11 cellular contexts compared by ENCODE assay signal in genomic region chr3:52023860-52024764, GRCh38. TPM values are rescaled to one million over a fixed set of nuclear protein-coding genes. Genes with fewer than 3 reads are reported as not detected.
DNase-seq lines count a peak whose midpoint lies in the region; ATAC-seq, FAIRE-seq and TF ChIP-seq lines count a peak whose summit lies in the region.
"Had no signal": no experiment of that assay in that cellular context is flagged by ENCODE, and none has a peak within 500 bp of the region (broad histone marks: within the 10 kb centered on the region; RNA-seq: fewer than 3 reads in every experiment).

No MANE protein-coding gene starts in this region.

- H3K4me3 Mint-ChIP-seq in central memory CD8-positive, alpha-beta T cell: no peak overlapping the region

- no peaks in the 10 kb centered on the region for H3K9me3 Mint-ChIP-seq in central memory CD8-positive, alpha-beta T cell

- no peaks in the 10 kb centered on the region for H4K20me1 ChIP-seq in HepG2 (ENCODE audit: insufficient read depth, low read length)

- H3K4me1 ChIP-seq in HepG2 (ENCODE audit: insufficient read depth, low read length): peaks cover 52% of the 10 kb centered on the region
- no peaks in the 10 kb centered on the region for H3K4me1 ChIP-seq in right lobe of liver
- H3K4me1 ChIP-seq in aorta (ENCODE audit: control insufficient read depth in 1 of 2, insufficient read depth in 2 of 2, low read length in 2 of 2): peaks cover 0 to 12% of the 10 kb centered on the region in 2 donors
- peaks cover 0 to 21% of the 10 kb centered on the region in 2 donors for H3K4me1 ChIP-seq in left lung

- TF ChIP-seq EP300 in HepG2 (IDR thresholded peaks at IDR 0.05; ENCODE audit: low read depth in 2 of 2, low read length in 2 of 2) (no peak), HepG2 (CRISPR knock-in tag; IDR thresholded peaks at IDR 0.05; ENCODE audit: borderline replicate concordance) (no peak)

- H3K9me3 ChIP-seq in HepG2 (ENCODE audit: low read length) (no peaks in the 10 kb centered on the region), right lobe of liver (no peaks in the 10 kb centered on the region), aorta (ENCODE audit: control insufficient read depth, low read length) (no peaks in the 10 kb centered on the region), left lung (no peaks in the 10 kb centered on the region)

- H3K9ac ChIP-seq in HepG2 (ENCODE audit: insufficient read depth, low read depth, low read length): no peak overlapping the region

- H3K27ac ChIP-seq in HepG2 (ENCODE audit: extremely low read length, insufficient read depth, low read length) (no peak overlapping the region), right lobe of liver (no peak overlapping the region), aorta (ENCODE audit: low read depth in 1 of 2, low read length in 2 of 2) (peak overlapping the region; percentile 5 to 11), left lung (peak overlapping the region in 1 of 2 donors; percentile 42)

- TF ChIP-seq POLR2A in HepG2 (IDR thresholded peaks at IDR 0.05; ENCODE audit: insufficient read depth in 1 of 2, low read depth in 2 of 2, low read length in 2 of 2): no peak
- TF ChIP-seq POLR2A in right lobe of liver (IDR thresholded peaks at IDR 0.05): no peak

- no peak for TF ChIP-seq RAD21 in HepG2 (CRISPR knock-in tag; IDR thresholded peaks at IDR 0.05)

- ATAC-seq in HepG2 (peak; percentile 16; the same call in 1 of the 3 replicates), right lobe of liver (no peak), HG03097 (IDR thresholded peaks at IDR 0.05; ENCODE audit: low FRiP score, unreplicated experiment) (peak; percentile 80), aorta (ENCODE audit: low FRiP score) (no peak), left lung (no peak), GM19324 (IDR thresholded peaks at IDR 0.05; ENCODE audit: low FRiP score, unreplicated experiment) (no peak)
- no peak for ATAC-seq in central memory CD8-positive, alpha-beta T cell (replicated peaks; ENCODE audit: extremely low read depth, poor library complexity, severe bottlenecking)

- no peak for TF ChIP-seq CTCF in HepG2 (CRISPR knock-in tag; IDR thresholded peaks at IDR 0.05)
- TF ChIP-seq CTCF in right lobe of liver (IDR thresholded peaks at IDR 0.05): no peak
- TF ChIP-seq CTCF in left lung (IDR thresholded peaks at IDR 0.05): no peak

- H3K4me3 ChIP-seq in HepG2 (replicated peaks in 1 of 3; ENCODE audit: insufficient read depth in 1 of 3, low read depth in 2 of 3, low read length in 3 of 3) (no peak overlapping the region), right lobe of liver (no peak overlapping the region), aorta (ENCODE audit: low read length in 2 of 2) (no peak overlapping the region), left lung (no peak overlapping the region)

- intact Hi-C loops in HepG2 (cut with micrococcal nuclease; ENCODE audit: unreplicated experiment) (no loop called here), right lobe of liver (cut with DNase I) (no loop called here), aorta (cut with DNase I) (no loop called here), left lung (cut with DNase I) (no loop called here)

- FAIRE-seq in HepG2 (lab: Jason Lieb, UNC): no peak
- FAIRE-seq: islet of Langerhans had no signal

- WGBS in HepG2 (ENCODE audit: low lambda C conversion rate): 0% methylated on average over 3 of the region's 8 CpGs
- WGBS in right lobe of liver (ENCODE audit: insufficient coverage, low coverage, low lambda C conversion rate, missing lambda C conversion rate): 58% methylated on average over 3 of the region's 8 CpGs
- WGBS in aorta, 2 donors: 57 to 63% methylated on average over 8 of the region's 8 CpGs

- CTCF ChIA-PET in HepG2 (lab: Yijun Ruan, JAX; ENCODE audit: low intra/inter-chr PET ratio, low total read pairs): no interaction called here

- peaks cover 1 to 50% of the 10 kb centered on the region in 2 experiments; a peak in 4 of 5 replicates for H3K27me3 ChIP-seq in HepG2 (ENCODE audit: control insufficient read depth in 1 of 2, insufficient read depth in 2 of 2, low read length in 2 of 2)
- H3K27me3 ChIP-seq in right lobe of liver: no peaks in the 10 kb centered on the region
- no peaks in the 10 kb centered on the region for H3K27me3 ChIP-seq in aorta (ENCODE audit: control insufficient read depth in 1 of 2, insufficient read depth in 2 of 2, low read length in 1 of 2)
- no peaks in the 10 kb centered on the region for H3K27me3 ChIP-seq in left lung

- POLR2A ChIA-PET in HepG2 (lab: Yijun Ruan, JAX): no interaction called here

- H3K27me3 Mint-ChIP-seq in central memory CD8-positive, alpha-beta T cell: no peaks in the 10 kb centered on the region

- in situ Hi-C loops in HepG2 (cut with HindIII; ENCODE audit: extremely low pct_ligation_motif_present, low pct_unique_long_range_greater_than_20kb): no loop called here

- no TSS peak for BruUV-seq in HepG2 (replicated peaks; lab: Mats Ljungman, UMichigan)

- DNase-seq in HepG2 (ENCODE audit: low spot score) (no peak), right lobe of liver (no peak), aorta (no peak), left lung (no peak), iPS-NIHi7 (ENCODE audit: extremely low spot score) (no peak)
- DNase-seq in central memory CD8-positive, alpha-beta T cell (ENCODE audit: low spot score in 2 of 2): no peak
- DNase-seq: activated naive CD4-positive, alpha-beta T cell; NCI-H2107 had no signal

- H3K4me1 Mint-ChIP-seq in central memory CD8-positive, alpha-beta T cell: no peaks in the 10 kb centered on the region

- H3K79me2 ChIP-seq in HepG2 (ENCODE audit: insufficient read depth, low read length): no peaks in the 10 kb centered on the region

- 0 out of 2 replicates have a peak overlapping the region, but pooled peaks have one; percentile 14 for H3K4me2 ChIP-seq in HepG2 (ENCODE audit: low read depth, low read length)

- H3K36me3 ChIP-seq in HepG2 (replicated peaks in 1 of 2; ENCODE audit: control insufficient read depth in 1 of 2, insufficient read depth in 2 of 2, low read length in 2 of 2) (no peaks in the 10 kb centered on the region), right lobe of liver (no peaks in the 10 kb centered on the region), aorta (ENCODE audit: control insufficient read depth in 1 of 2, insufficient read depth in 2 of 2, low read length in 1 of 2) (no peaks in the 10 kb centered on the region), left lung (no peaks in the 10 kb centered on the region)

- no peak overlapping the region for H2AFZ ChIP-seq in HepG2 (ENCODE audit: low read length)

- no peaks in the 10 kb centered on the region for H3K36me3 Mint-ChIP-seq in central memory CD8-positive, alpha-beta T cell (ENCODE audit: insufficient read depth)

- H3K27ac Mint-ChIP-seq in central memory CD8-positive, alpha-beta T cell (ENCODE audit: low read depth): peak overlapping the region; percentile 18

RNA-seq across cellular contexts. Expression of gene RPL29, which starts 28.4 kb away (rescaled TPM):
- total RNA-seq in HepG2 (2016; rRNA removed; fragmentation: Illumina TruSeq; extraction: Trizol): 1,348 and 1,507 TPM in 2 replicates
- total RNA-seq in HepG2 (2016; cell fraction: cytosol; rRNA removed; fragmentation: Illumina TruSeq; extraction: Trizol; ENCODE audit: low read depth): 2,410 and 2,561 TPM in 2 replicates
- total RNA-seq in HepG2 (2016; cell fraction: insoluble cytoplasmic fraction; rRNA removed; fragmentation: Illumina TruSeq; extraction: Trizol): 1,336 and 1,557 TPM in 2 replicates
- total RNA-seq in HepG2 (2016; cell fraction: membrane; rRNA removed; fragmentation: Illumina TruSeq; extraction: Trizol): 3,125 and 3,259 TPM in 2 replicates
- 561 and 582 TPM in 2 replicates for total RNA-seq in HepG2 (2016; cell fraction: nucleus; rRNA removed; fragmentation: Illumina TruSeq; extraction: Trizol)
- 2,212 and 2,263 TPM in 2 replicates for polyA plus RNA-seq in HepG2 (2011; rRNA removed)
- polyA plus RNA-seq in HepG2 (2011; cell fraction: cytosol; rRNA removed): 3,529 and 3,773 TPM in 2 replicates
- 1,156 and 1,364 TPM in 2 replicates for polyA plus RNA-seq in HepG2 (2011; cell fraction: nucleus; rRNA removed)
- 2,468 and 3,197 TPM in 2 replicates for polyA plus RNA-seq in HepG2 (2012)
- 3,334 and 3,729 TPM in 2 replicates for polyA plus RNA-seq in HepG2 (2016; cell fraction: cytosol; fragmentation: Illumina TruSeq; extraction: Trizol; ENCODE audit: low read depth)
- 2,145 and 2,237 TPM in 2 replicates for polyA plus RNA-seq in HepG2 (2016; cell fraction: insoluble cytoplasmic fraction; fragmentation: Illumina TruSeq; extraction: Trizol; ENCODE audit: low read depth)
- 4,346 and 4,410 TPM in 2 replicates for polyA plus RNA-seq in HepG2 (2016; cell fraction: membrane; fragmentation: Illumina TruSeq; extraction: Trizol; ENCODE audit: low read depth)
- 1,173 and 1,267 TPM in 2 replicates for polyA plus RNA-seq in HepG2 (2016; cell fraction: nucleus; fragmentation: Illumina TruSeq; extraction: Trizol; ENCODE audit: insufficient read depth, low read depth)
- polyA minus RNA-seq in HepG2 (2011; rRNA and poly(A)+ RNA removed; ENCODE audit: low replicate concordance): 1,196 and 1,308 TPM in 2 replicates
- 819 and 837 TPM in 2 replicates for polyA minus RNA-seq in HepG2 (2011; cell fraction: cytosol; rRNA and poly(A)+ RNA removed)
- 324 and 432 TPM in 2 replicates for polyA minus RNA-seq in HepG2 (2011; cell fraction: nucleus; rRNA and poly(A)+ RNA removed)
- total RNA-seq in right lobe of liver: 100 to 1,000 TPM; 396 to 971 (median 447) TPM
- 100 to 1,000 TPM; 617 to 792 TPM for total RNA-seq in aorta
- polyA plus RNA-seq in aorta: 1,000 to 10,000 TPM; 1,520 to 2,218 TPM
- total RNA-seq in left lung: 100 to 1,000 TPM; 854 to 981 TPM

RNA-seq across cellular contexts. Expression of gene DUSP7, which starts 32.3 kb away (rescaled TPM):
- total RNA-seq in HepG2 (2016; rRNA removed; fragmentation: Illumina TruSeq; extraction: Trizol): 6.6 and 7.3 TPM in 2 replicates
- 4.7 and 5.1 TPM in 2 replicates for total RNA-seq in HepG2 (2016; cell fraction: cytosol; rRNA removed; fragmentation: Illumina TruSeq; extraction: Trizol; ENCODE audit: low read depth)
- 5.1 and 7.0 TPM in 2 replicates for total RNA-seq in HepG2 (2016; cell fraction: insoluble cytoplasmic fraction; rRNA removed; fragmentation: Illumina TruSeq; extraction: Trizol)
- total RNA-seq in HepG2 (2016; cell fraction: membrane; rRNA removed; fragmentation: Illumina TruSeq; extraction: Trizol): 14.7 and 15.2 TPM in 2 replicates
- 4.6 and 4.7 TPM in 2 replicates for total RNA-seq in HepG2 (2016; cell fraction: nucleus; rRNA removed; fragmentation: Illumina TruSeq; extraction: Trizol)
- 8.7 and 8.8 TPM in 2 replicates for polyA plus RNA-seq in HepG2 (2011; rRNA removed)
- polyA plus RNA-seq in HepG2 (2011; cell fraction: cytosol; rRNA removed): 8.3 and 10.5 TPM in 2 replicates
- 5.7 and 6.3 TPM in 2 replicates for polyA plus RNA-seq in HepG2 (2011; cell fraction: nucleus; rRNA removed)
- 2.9 and 3.4 TPM in 2 replicates for polyA plus RNA-seq in HepG2 (2012)
- 7.5 and 8.7 TPM in 2 replicates for polyA plus RNA-seq in HepG2 (2016; cell fraction: cytosol; fragmentation: Illumina TruSeq; extraction: Trizol; ENCODE audit: low read depth)
- polyA plus RNA-seq in HepG2 (2016; cell fraction: insoluble cytoplasmic fraction; fragmentation: Illumina TruSeq; extraction: Trizol; ENCODE audit: low read depth): 9.3 and 11.6 TPM in 2 replicates
- 15.7 and 19.4 TPM in 2 replicates for polyA plus RNA-seq in HepG2 (2016; cell fraction: membrane; fragmentation: Illumina TruSeq; extraction: Trizol; ENCODE audit: low read depth)
- 7.9 and 8.3 TPM in 2 replicates for polyA plus RNA-seq in HepG2 (2016; cell fraction: nucleus; fragmentation: Illumina TruSeq; extraction: Trizol; ENCODE audit: insufficient read depth, low read depth)
- polyA minus RNA-seq in HepG2 (2011; rRNA and poly(A)+ RNA removed; ENCODE audit: low replicate concordance): 31.6 and 87.2 TPM in 2 replicates
- 8.1 and 9.1 TPM in 2 replicates for polyA minus RNA-seq in HepG2 (2011; cell fraction: cytosol; rRNA and poly(A)+ RNA removed)
- 4.6 and 5.6 TPM in 2 replicates for polyA minus RNA-seq in HepG2 (2011; cell fraction: nucleus; rRNA and poly(A)+ RNA removed)
- 1 to 10 TPM; 3.0 to 4.2 (median 3.5) TPM for total RNA-seq in right lobe of liver
- 10 to 100 TPM; 36.8 to 54.1 TPM for total RNA-seq in aorta
- polyA plus RNA-seq in aorta: 10 to 100 TPM in 1 of 2 donors, 1 to 10 TPM in 1; 8.8 to 14.4 TPM
- 10 to 100 TPM; 35.9 to 38.3 TPM for total RNA-seq in left lung

RNA-seq across cellular contexts. Expression of gene ACY1, which starts 40.8 kb away (rescaled TPM):
- total RNA-seq in HepG2 (2016; rRNA removed; fragmentation: Illumina TruSeq; extraction: Trizol): 112 and 113 TPM in 2 replicates
- 24.7 and 29.0 TPM in 2 replicates for total RNA-seq in HepG2 (2016; cell fraction: cytosol; rRNA removed; fragmentation: Illumina TruSeq; extraction: Trizol; ENCODE audit: low read depth)
- 100 and 107 TPM in 2 replicates for total RNA-seq in HepG2 (2016; cell fraction: insoluble cytoplasmic fraction; rRNA removed; fragmentation: Illumina TruSeq; extraction: Trizol)
- total RNA-seq in HepG2 (2016; cell fraction: membrane; rRNA removed; fragmentation: Illumina TruSeq; extraction: Trizol): 29.7 and 29.8 TPM in 2 replicates
- total RNA-seq in HepG2 (2016; cell fraction: nucleus; rRNA removed; fragmentation: Illumina TruSeq; extraction: Trizol): 46.2 and 55.9 TPM in 2 replicates
- polyA plus RNA-seq in HepG2 (2011; rRNA removed): 162 and 166 TPM in 2 replicates
- polyA plus RNA-seq in HepG2 (2011; cell fraction: cytosol; rRNA removed): 122 and 222 TPM in 2 replicates
- polyA plus RNA-seq in HepG2 (2011; cell fraction: nucleus; rRNA removed): 380 and 387 TPM in 2 replicates
- 89.1 and 116 TPM in 2 replicates for polyA plus RNA-seq in HepG2 (2012)
- 18.6 and 25.0 TPM in 2 replicates for polyA plus RNA-seq in HepG2 (2016; cell fraction: cytosol; fragmentation: Illumina TruSeq; extraction: Trizol; ENCODE audit: low read depth)
- 101 and 119 TPM in 2 replicates for polyA plus RNA-seq in HepG2 (2016; cell fraction: insoluble cytoplasmic fraction; fragmentation: Illumina TruSeq; extraction: Trizol; ENCODE audit: low read depth)
- polyA plus RNA-seq in HepG2 (2016; cell fraction: membrane; fragmentation: Illumina TruSeq; extraction: Trizol; ENCODE audit: low read depth): 26.8 and 28.5 TPM in 2 replicates
- polyA plus RNA-seq in HepG2 (2016; cell fraction: nucleus; fragmentation: Illumina TruSeq; extraction: Trizol; ENCODE audit: insufficient read depth, low read depth): 112 and 117 TPM in 2 replicates
- polyA minus RNA-seq in HepG2 (2011; rRNA and poly(A)+ RNA removed; ENCODE audit: low replicate concordance): 110 and 460 TPM in 2 replicates
- polyA minus RNA-seq in HepG2 (2011; cell fraction: cytosol; rRNA and poly(A)+ RNA removed): 133 and 142 TPM in 2 replicates
- polyA minus RNA-seq in HepG2 (2011; cell fraction: nucleus; rRNA and poly(A)+ RNA removed): 75.1 and 77.0 TPM in 2 replicates
- total RNA-seq in right lobe of liver: 100 to 1,000 TPM; 223 to 479 (median 297) TPM
- 10 to 100 TPM in 1 of 2 donors, 1 to 10 TPM in 1; 7.2 to 16.5 TPM for total RNA-seq in aorta
- polyA plus RNA-seq in aorta: 100 to 1,000 TPM in 1 of 2 donors, 10 to 100 TPM in 1; 12.2 to 102 TPM
- 10 to 100 TPM; 37.0 to 41.2 TPM for total RNA-seq in left lung

RNA-seq across cellular contexts. Expression of gene ABHD14A, which starts 49.2 kb away (rescaled TPM):
- total RNA-seq in HepG2 (2016; rRNA removed; fragmentation: Illumina TruSeq; extraction: Trizol) (12.3 and 29.5 TPM in 2 replicates), right lobe of liver (10 to 100 TPM in 4 of 6 experiments, 1 to 10 TPM in 2; 8.3 to 22.2 (median 15.1) TPM), aorta (10 to 100 TPM in 1 of 2 donors, 1 to 10 TPM in 1; 4.7 to 16.0 TPM), left lung (10 to 100 TPM; 14.7 to 20.7 TPM)
- total RNA-seq in HepG2 (2016; cell fraction: cytosol; rRNA removed; fragmentation: Illumina TruSeq; extraction: Trizol; ENCODE audit: low read depth): 29.8 and 42.0 TPM in 2 replicates
- 13.9 and 25.2 TPM in 2 replicates for total RNA-seq in HepG2 (2016; cell fraction: insoluble cytoplasmic fraction; rRNA removed; fragmentation: Illumina TruSeq; extraction: Trizol)
- total RNA-seq in HepG2 (2016; cell fraction: membrane; rRNA removed; fragmentation: Illumina TruSeq; extraction: Trizol): 28.5 and 40.2 TPM in 2 replicates
- 14.6 and 20.6 TPM in 2 replicates for total RNA-seq in HepG2 (2016; cell fraction: nucleus; rRNA removed; fragmentation: Illumina TruSeq; extraction: Trizol)
- polyA plus RNA-seq in HepG2 (2011; rRNA removed) (46.9 and 53.9 TPM in 2 replicates), aorta (10 to 100 TPM in 1 of 2 donors, 1 to 10 TPM in 1; 9.5 to 23.0 TPM)
- polyA plus RNA-seq in HepG2 (2011; cell fraction: cytosol; rRNA removed): 62.7 and 81.3 TPM in 2 replicates
- polyA plus RNA-seq in HepG2 (2011; cell fraction: nucleus; rRNA removed): 21.1 and 27.5 TPM in 2 replicates
- 15.4 and 26.5 TPM in 2 replicates for polyA plus RNA-seq in HepG2 (2012)
- 43.5 and 57.3 TPM in 2 replicates for polyA plus RNA-seq in HepG2 (2016; cell fraction: cytosol; fragmentation: Illumina TruSeq; extraction: Trizol; ENCODE audit: low read depth)
- polyA plus RNA-seq in HepG2 (2016; cell fraction: insoluble cytoplasmic fraction; fragmentation: Illumina TruSeq; extraction: Trizol; ENCODE audit: low read depth): 16.4 and 20.9 TPM in 2 replicates
- polyA plus RNA-seq in HepG2 (2016; cell fraction: membrane; fragmentation: Illumina TruSeq; extraction: Trizol; ENCODE audit: low read depth): 38.0 and 46.5 TPM in 2 replicates
- 40.2 and 40.9 TPM in 2 replicates for polyA plus RNA-seq in HepG2 (2016; cell fraction: nucleus; fragmentation: Illumina TruSeq; extraction: Trizol; ENCODE audit: insufficient read depth, low read depth)
- 36.2 and 41.1 TPM in 2 replicates for polyA minus RNA-seq in HepG2 (2011; rRNA and poly(A)+ RNA removed; ENCODE audit: low replicate concordance)
- 12.3 and 12.7 TPM in 2 replicates for polyA minus RNA-seq in HepG2 (2011; cell fraction: cytosol; rRNA and poly(A)+ RNA removed)
- 2.2 and 3.2 TPM in 2 replicates for polyA minus RNA-seq in HepG2 (2011; cell fraction: nucleus; rRNA and poly(A)+ RNA removed)

RNA-seq across cellular contexts. Expression of gene ABHD14B, which starts 50.3 kb away (rescaled TPM):
- total RNA-seq in HepG2 (2016; rRNA removed; fragmentation: Illumina TruSeq; extraction: Trizol) (40.4 and 44.4 TPM in 2 replicates), right lobe of liver (100 to 1,000 TPM in 4 of 6 experiments, 10 to 100 TPM in 2; 62.9 to 126 (median 109) TPM), aorta (10 to 100 TPM; 18.2 to 40.0 TPM), left lung (10 to 100 TPM; 32.4 to 47.0 TPM)
- 13.6 and 18.3 TPM in 2 replicates for total RNA-seq in HepG2 (2016; cell fraction: cytosol; rRNA removed; fragmentation: Illumina TruSeq; extraction: Trizol; ENCODE audit: low read depth)
- total RNA-seq in HepG2 (2016; cell fraction: insoluble cytoplasmic fraction; rRNA removed; fragmentation: Illumina TruSeq; extraction: Trizol): 39.5 and 45.7 TPM in 2 replicates
- 31.7 and 38.5 TPM in 2 replicates for total RNA-seq in HepG2 (2016; cell fraction: membrane; rRNA removed; fragmentation: Illumina TruSeq; extraction: Trizol)
- 23.4 and 24.3 TPM in 2 replicates for total RNA-seq in HepG2 (2016; cell fraction: nucleus; rRNA removed; fragmentation: Illumina TruSeq; extraction: Trizol)
- polyA plus RNA-seq in HepG2 (2011; rRNA removed) (102 and 108 TPM in 2 replicates), aorta (10 to 100 TPM; 44.2 to 45.3 TPM)
- polyA plus RNA-seq in HepG2 (2011; cell fraction: cytosol; rRNA removed): 95.9 and 104 TPM in 2 replicates
- 69.4 and 73.2 TPM in 2 replicates for polyA plus RNA-seq in HepG2 (2011; cell fraction: nucleus; rRNA removed)
- polyA plus RNA-seq in HepG2 (2012): 40.5 and 57.0 TPM in 2 replicates
- polyA plus RNA-seq in HepG2 (2016; cell fraction: cytosol; fragmentation: Illumina TruSeq; extraction: Trizol; ENCODE audit: low read depth): 22.6 and 24.5 TPM in 2 replicates
- polyA plus RNA-seq in HepG2 (2016; cell fraction: insoluble cytoplasmic fraction; fragmentation: Illumina TruSeq; extraction: Trizol; ENCODE audit: low read depth): 68.7 and 73.5 TPM in 2 replicates
- polyA plus RNA-seq in HepG2 (2016; cell fraction: membrane; fragmentation: Illumina TruSeq; extraction: Trizol; ENCODE audit: low read depth): 44.0 and 45.5 TPM in 2 replicates
- 59.0 and 60.0 TPM in 2 replicates for polyA plus RNA-seq in HepG2 (2016; cell fraction: nucleus; fragmentation: Illumina TruSeq; extraction: Trizol; ENCODE audit: insufficient read depth, low read depth)
- 111 and 118 TPM in 2 replicates for polyA minus RNA-seq in HepG2 (2011; rRNA and poly(A)+ RNA removed; ENCODE audit: low replicate concordance)
- polyA minus RNA-seq in HepG2 (2011; cell fraction: cytosol; rRNA and poly(A)+ RNA removed): 32.2 and 37.7 TPM in 2 replicates
- 17.9 and 25.7 TPM in 2 replicates for polyA minus RNA-seq in HepG2 (2011; cell fraction: nucleus; rRNA and poly(A)+ RNA removed)

Comparison
In these comparisons a context has a peak if more than half of its experiments do, and no peak if none do; other contexts are left out.
1. ATAC-seq: peak in HepG2 (single experiment) and HG03097 (single experiment); none in right lobe of liver (0 of 4), central memory CD8-positive, alpha-beta T cell (single experiment), aorta (single experiment), left lung (single experiment) and GM19324 (single experiment).
2. H3K27ac ChIP-seq: peak in aorta (2 of 2); none in HepG2 (single experiment) and right lobe of liver (0 of 3).